In genomic region chr21:45234906-45235305, GRCh38 we compare ENCODE assay signal across 15 cellular contexts. TPM values are rescaled to one million over a fixed set of nuclear protein-coding genes. Genes with fewer than 3 reads are reported as not detected.
A peak's percentile ranks its signal among the peaks of the same experiment; 100 is the strongest.
DNase-seq lines count a peak whose midpoint lies in the region; ATAC-seq and TF ChIP-seq lines count a peak whose summit lies in the region.
"Had no signal": no experiment of that assay in that cellular context is flagged by ENCODE, and none has a peak within 500 bp of the region (broad histone marks: within the 10 kb centered on the region; RNA-seq: fewer than 3 reads in every experiment).

No MANE protein-coding gene starts in this region.

- no peak overlapping the region for H3K4ac ChIP-seq in mesenchymal stem cell (ENCODE audit: low read depth in 1 of 2, low read length in 2 of 2)

- no peaks in the 10 kb centered on the region for H3K36me3 Mint-ChIP-seq in T-cell
- H3K36me3 Mint-ChIP-seq: CD8-positive, alpha-beta memory T cell had no signal

- H3K4me3 ChIP-seq in SJCRH30 (peak overlapping the region; percentile 33; the same call in 1 of the 2 replicates), mesenchymal stem cell (ENCODE audit: insufficient read depth in 1 of 2, low read depth in 1 of 2, low read length in 2 of 2) (no peak overlapping the region), spleen (no peak overlapping the region)
- H3K4me3 ChIP-seq: GM23338 had no signal

- no peak overlapping the region for H3K9ac ChIP-seq in mesenchymal stem cell (ENCODE audit: low read length)

- no peak overlapping the region for H3K4me3 Mint-ChIP-seq in T-cell
- H3K4me3 Mint-ChIP-seq: GM23338, H9 had no signal

- WGBS in mesenchymal stem cell, result 90% methylated on average over 8 of the region's 8 CpGs
- WGBS in spleen, 5 donors, result 82 to 86% (median 85%) methylated on average over 6 to 8 of the region's 8 CpGs

- no peak overlapping the region for H3K23ac ChIP-seq in mesenchymal stem cell (ENCODE audit: low read length in 2 of 2)

- no peaks in the 10 kb centered on the region for H3K9me3 Mint-ChIP-seq in T-cell
- H3K9me3 Mint-ChIP-seq: CD8-positive, alpha-beta memory T cell had no signal

- no peak overlapping the region for H3K18ac ChIP-seq in mesenchymal stem cell (ENCODE audit: low read depth in 1 of 2, low read length in 2 of 2)

- POLR2A ChIA-PET in T-cell (lab: Charles Lee), result no interaction called here

- no peaks in the 10 kb centered on the region for H3K27me3 ChIP-seq in SJCRH30
- H3K27me3 ChIP-seq in mesenchymal stem cell (ENCODE audit: control insufficient read depth in 1 of 2, insufficient read depth in 1 of 2, low read length in 2 of 2), result peaks cover 0 to 78% of the 10 kb centered on the region in 2 experiments
- peaks cover 0 to 40% (median 8%) of the 10 kb centered on the region in 7 donors for H3K27me3 ChIP-seq in spleen (replicated peaks in 1 of 7)

- no peak for ATAC-seq in T-cell (replicated peaks in 1 of 4)

- no peak overlapping the region for H2BK120ac ChIP-seq in mesenchymal stem cell (ENCODE audit: low read depth, low read length)

- peaks cover 0 to 11% (median 0%) of the 10 kb centered on the region in 3 donors for H3K4me1 Mint-ChIP-seq in T-cell
- H3K4me1 Mint-ChIP-seq: GM23338, H9 had no signal

- peaks cover 10% of the 10 kb centered on the region for H3K4me1 ChIP-seq in SJCRH30
- H3K4me1 ChIP-seq in mesenchymal stem cell (ENCODE audit: control insufficient read depth, insufficient read depth, low read depth, low read length), result no peaks in the 10 kb centered on the region
- no peaks in the 10 kb centered on the region for H3K4me1 ChIP-seq in spleen
- H3K4me1 ChIP-seq: Caco-2 had no signal

- no peak overlapping the region for H2BK12ac ChIP-seq in mesenchymal stem cell (ENCODE audit: low read length in 2 of 2)

- H3K27ac Mint-ChIP-seq in T-cell, result no peak overlapping the region
- H3K27ac Mint-ChIP-seq: GM23338, H9 had no signal

- no peak overlapping the region for H2AK5ac ChIP-seq in mesenchymal stem cell (ENCODE audit: low read length, severe bottlenecking)

- H4K8ac ChIP-seq in mesenchymal stem cell (ENCODE audit: low read length), result peak overlapping the region; percentile 12

- no peak overlapping the region for H3K27ac ChIP-seq in SJCRH30
- no peak overlapping the region for H3K27ac ChIP-seq in mesenchymal stem cell (ENCODE audit: low read length, poor library complexity, severe bottlenecking)
- no peak overlapping the region for H3K27ac ChIP-seq in spleen
- H3K27ac ChIP-seq in caudate nucleus (ENCODE audit: low read depth, low read length), result no peak overlapping the region
- H3K27ac ChIP-seq: 22Rv1 had no signal

- no peak overlapping the region for H3K14ac ChIP-seq in mesenchymal stem cell (ENCODE audit: low read length in 2 of 2)

- no peak overlapping the region for H2AFZ ChIP-seq in mesenchymal stem cell (ENCODE audit: low read depth, low read length)

- no peak overlapping the region for H2BK5ac ChIP-seq in mesenchymal stem cell (ENCODE audit: low read depth, low read length, poor library complexity, severe bottlenecking)

- intact Hi-C loops in spleen (cut with DNase I; ENCODE audit: low total_unique reads), result no loop called here

- CTCF ChIA-PET in T-cell (lab: Charles Lee), result no interaction called here

- H2BK15ac ChIP-seq in mesenchymal stem cell (ENCODE audit: low read depth, poor library complexity, severe bottlenecking), result no peak overlapping the region

- no peak for TF ChIP-seq POLR2A in spleen (IDR thresholded peaks at IDR 0.05)

- DNase-seq in NCI-H82 (lab: John Stamatoyannopoulos, UW), result peak; percentile 33
- no peak for DNase-seq in NCI-H82 treated with DMSO at 0.1 percent for 48 hours (lab: John Stamatoyannopoulos, UW; ENCODE audit: unreplicated experiment)
- DNase-seq in SJCRH30, result peak in 1 of 2 experiments; percentile 21
- no peak for DNase-seq in mesenchymal stem cell
- peak; percentile 61 for DNase-seq in spleen
- no peak for DNase-seq in caudate nucleus (lab: John Stamatoyannopoulos, UW)
- DNase-seq in GM03348 (ENCODE audit: low spot score), result no peak
- DNase-seq in T-cell, result no peak
- DNase-seq: Caco-2; CD8-positive, alpha-beta memory T cell; DND-41; GF-D8; H9 had no signal

- H3K36me3 ChIP-seq in SJCRH30 (no peaks in the 10 kb centered on the region), mesenchymal stem cell (ENCODE audit: control insufficient read depth in 1 of 2, insufficient read depth in 2 of 2, low read depth in 1 of 2, low read length in 2 of 2) (no peaks in the 10 kb centered on the region), spleen (no peaks in the 10 kb centered on the region)

- H3K27me3 Mint-ChIP-seq in T-cell, result peaks cover 9 to 35% of the 10 kb centered on the region in 2 donors

- no peak for TF ChIP-seq CTCF in spleen (IDR thresholded peaks at IDR 0.05 in 8 of 11, conservative IDR thresholded peaks at IDR 0.05 in 3 of 11)

- no peak overlapping the region for H4K91ac ChIP-seq in mesenchymal stem cell (ENCODE audit: low read length)

- no peaks in the 10 kb centered on the region for H3K79me1 ChIP-seq in mesenchymal stem cell (replicated peaks; ENCODE audit: low read length, poor library complexity, severe bottlenecking)

- H3K4me2 ChIP-seq in mesenchymal stem cell (ENCODE audit: low read length, poor library complexity, severe bottlenecking), result no peak overlapping the region
- H3K4me2 ChIP-seq: GM23338 had no signal

- H3K9me3 ChIP-seq in SJCRH30 (replicated peaks) (no peaks in the 10 kb centered on the region), mesenchymal stem cell (ENCODE audit: control insufficient read depth, low read length) (peaks cover 11% of the 10 kb centered on the region), spleen (no peaks in the 10 kb centered on the region)
- H3K9me3 ChIP-seq: Caco-2 had no signal

RNA-seq across cellular contexts. Expression of gene POFUT2, which starts 52.8 kb away (rescaled TPM):
- 15.2 and 16.5 TPM in 2 replicates for total RNA-seq in SJCRH30 (2014; rRNA removed; shearing (Covaris generic))
- polyA plus RNA-seq in mesenchymal stem cell (2013, experiment 1 of 2), result 75.1 TPM
- polyA plus RNA-seq in mesenchymal stem cell (2013, experiment 2 of 2), result 76.3 TPM
- total RNA-seq in spleen (10 to 100 TPM; 24.1 to 37.0 (median 28.8) TPM), T-cell (10 to 100 TPM; 43.0 to 51.3 (median 44.6) TPM)
- 10 to 100 TPM; 10.5 to 23.2 (median 19.3) TPM for polyA plus RNA-seq in spleen

Comparison
In these comparisons a context has a peak if more than half of its experiments do, and no peak if none do; other contexts are left out.
1. DNase-seq: peak in NCI-H82 (single experiment) and spleen (single experiment); none in NCI-H82 treated with DMSO at 0.1 percent for 48 hours (single experiment), mesenchymal stem cell (single experiment), caudate nucleus (0 of 61), GM03348 (single experiment) and T-cell (0 of 34).